ENCODE assay signal across 2 cellular contexts in the genomic region with DNA sequence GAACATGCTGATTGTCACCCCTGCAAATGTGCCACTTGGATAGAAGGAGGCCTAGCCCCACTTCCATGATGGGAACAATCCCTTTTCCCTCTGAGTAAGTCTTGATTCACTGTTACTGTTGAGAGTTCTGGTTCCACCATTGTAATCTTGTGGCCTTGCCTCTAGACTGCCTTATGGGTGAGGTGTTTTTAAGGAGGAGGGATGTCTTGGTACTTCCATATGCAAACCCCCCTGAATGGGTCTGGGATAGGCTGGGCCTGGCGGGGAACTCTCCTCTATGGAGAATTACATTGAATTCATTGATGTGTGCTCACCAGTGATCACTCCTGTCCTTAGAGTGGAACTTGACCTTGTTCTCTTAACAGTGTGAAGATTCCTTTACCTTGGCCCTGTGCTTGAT.
TF ChIP-seq lines count a peak whose summit lies in the region.

No MANE protein-coding gene starts in this region.

TF ChIP-seq in liver, 16 proteins besides CTCF, POLR2A, EP300 and RAD21:
- TF ChIP-seq FOXA1 (IDR thresholded peaks at IDR 0.05) = no peak
- TF ChIP-seq, protein P1, sequence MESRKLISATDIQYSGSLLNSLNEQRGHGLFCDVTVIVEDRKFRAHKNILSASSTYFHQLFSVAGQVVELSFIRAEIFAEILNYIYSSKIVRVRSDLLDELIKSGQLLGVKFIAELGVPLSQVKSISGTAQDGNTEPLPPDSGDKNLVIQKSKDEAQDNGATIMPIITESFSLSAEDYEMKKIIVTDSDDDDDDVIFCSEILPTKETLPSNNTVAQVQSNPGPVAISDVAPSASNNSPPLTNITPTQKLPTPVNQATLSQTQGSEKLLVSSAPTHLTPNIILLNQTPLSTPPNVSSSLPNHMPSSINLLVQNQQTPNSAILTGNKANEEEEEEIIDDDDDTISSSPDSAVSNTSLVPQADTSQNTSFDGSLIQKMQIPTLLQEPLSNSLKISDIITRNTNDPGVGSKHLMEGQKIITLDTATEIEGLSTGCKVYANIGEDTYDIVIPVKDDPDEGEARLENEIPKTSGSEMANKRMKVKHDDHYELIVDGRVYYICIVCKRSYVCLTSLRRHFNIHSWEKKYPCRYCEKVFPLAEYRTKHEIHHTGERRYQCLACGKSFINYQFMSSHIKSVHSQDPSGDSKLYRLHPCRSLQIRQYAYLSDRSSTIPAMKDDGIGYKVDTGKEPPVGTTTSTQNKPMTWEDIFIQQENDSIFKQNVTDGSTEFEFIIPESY (IDR thresholded peaks at IDR 0.05) = no peak
- TF ChIP-seq YY1 (IDR thresholded peaks at IDR 0.05) = no peak
- no peak for TF ChIP-seq HNF4A (conservative IDR thresholded peaks at IDR 0.05)
- TF ChIP-seq, protein P2, sequence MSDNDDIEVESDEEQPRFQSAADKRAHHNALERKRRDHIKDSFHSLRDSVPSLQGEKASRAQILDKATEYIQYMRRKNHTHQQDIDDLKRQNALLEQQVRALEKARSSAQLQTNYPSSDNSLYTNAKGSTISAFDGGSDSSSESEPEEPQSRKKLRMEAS (IDR thresholded peaks at IDR 0.05) = no peak
- TF ChIP-seq, protein P3, sequence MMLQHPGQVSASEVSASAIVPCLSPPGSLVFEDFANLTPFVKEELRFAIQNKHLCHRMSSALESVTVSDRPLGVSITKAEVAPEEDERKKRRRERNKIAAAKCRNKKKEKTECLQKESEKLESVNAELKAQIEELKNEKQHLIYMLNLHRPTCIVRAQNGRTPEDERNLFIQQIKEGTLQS (IDR thresholded peaks at IDR 0.05) = no peak
- TF ChIP-seq JUND (IDR thresholded peaks at IDR 0.05) = no peak
- no peak for TF ChIP-seq HNF4G (IDR thresholded peaks at IDR 0.05)
- TF ChIP-seq GABPA (IDR thresholded peaks at IDR 0.05 in 1 of 2, conservative IDR thresholded peaks at IDR 0.05 in 1 of 2) = no peak
- no peak for TF ChIP-seq TAF1 (conservative IDR thresholded peaks at IDR 0.05)
- TF ChIP-seq FOXA2 (IDR thresholded peaks at IDR 0.05) = no peak
- TF ChIP-seq EGR1 (IDR thresholded peaks at IDR 0.05; ENCODE audit: low read depth in 2 of 2) = no peak
- no peak for TF ChIP-seq SP1 (IDR thresholded peaks at IDR 0.05)
- TF ChIP-seq, protein P4, sequence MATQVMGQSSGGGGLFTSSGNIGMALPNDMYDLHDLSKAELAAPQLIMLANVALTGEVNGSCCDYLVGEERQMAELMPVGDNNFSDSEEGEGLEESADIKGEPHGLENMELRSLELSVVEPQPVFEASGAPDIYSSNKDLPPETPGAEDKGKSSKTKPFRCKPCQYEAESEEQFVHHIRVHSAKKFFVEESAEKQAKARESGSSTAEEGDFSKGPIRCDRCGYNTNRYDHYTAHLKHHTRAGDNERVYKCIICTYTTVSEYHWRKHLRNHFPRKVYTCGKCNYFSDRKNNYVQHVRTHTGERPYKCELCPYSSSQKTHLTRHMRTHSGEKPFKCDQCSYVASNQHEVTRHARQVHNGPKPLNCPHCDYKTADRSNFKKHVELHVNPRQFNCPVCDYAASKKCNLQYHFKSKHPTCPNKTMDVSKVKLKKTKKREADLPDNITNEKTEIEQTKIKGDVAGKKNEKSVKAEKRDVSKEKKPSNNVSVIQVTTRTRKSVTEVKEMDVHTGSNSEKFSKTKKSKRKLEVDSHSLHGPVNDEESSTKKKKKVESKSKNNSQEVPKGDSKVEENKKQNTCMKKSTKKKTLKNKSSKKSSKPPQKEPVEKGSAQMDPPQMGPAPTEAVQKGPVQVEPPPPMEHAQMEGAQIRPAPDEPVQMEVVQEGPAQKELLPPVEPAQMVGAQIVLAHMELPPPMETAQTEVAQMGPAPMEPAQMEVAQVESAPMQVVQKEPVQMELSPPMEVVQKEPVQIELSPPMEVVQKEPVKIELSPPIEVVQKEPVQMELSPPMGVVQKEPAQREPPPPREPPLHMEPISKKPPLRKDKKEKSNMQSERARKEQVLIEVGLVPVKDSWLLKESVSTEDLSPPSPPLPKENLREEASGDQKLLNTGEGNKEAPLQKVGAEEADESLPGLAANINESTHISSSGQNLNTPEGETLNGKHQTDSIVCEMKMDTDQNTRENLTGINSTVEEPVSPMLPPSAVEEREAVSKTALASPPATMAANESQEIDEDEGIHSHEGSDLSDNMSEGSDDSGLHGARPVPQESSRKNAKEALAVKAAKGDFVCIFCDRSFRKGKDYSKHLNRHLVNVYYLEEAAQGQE (IDR thresholded peaks at IDR 0.05) = no peak
TF ChIP-seq in liver: peak in this region for 0.

TF ChIP-seq in HepG2, 621 proteins besides CTCF, POLR2A, EP300 and RAD21:
- TF ChIP-seq ZBTB38 (CRISPR knock-in tag; IDR thresholded peaks at IDR 0.05) (no peak), KLF13 (CRISPR knock-in tag; IDR thresholded peaks at IDR 0.05) (no peak), ZNF343 (CRISPR knock-in tag; IDR thresholded peaks at IDR 0.05) (no peak), ZNF235 (CRISPR knock-in tag; IDR thresholded peaks at IDR 0.05; ENCODE audit: borderline replicate concordance) (no peak), ZNF563 (CRISPR knock-in tag; IDR thresholded peaks at IDR 0.05) (no peak), HCFC1 (IDR thresholded peaks at IDR 0.05; ENCODE audit: low read depth, low read length) (no peak), ZNF562 (CRISPR knock-in tag; IDR thresholded peaks at IDR 0.05; ENCODE audit: borderline replicate concordance) (no peak)
- TF ChIP-seq, protein P5, sequence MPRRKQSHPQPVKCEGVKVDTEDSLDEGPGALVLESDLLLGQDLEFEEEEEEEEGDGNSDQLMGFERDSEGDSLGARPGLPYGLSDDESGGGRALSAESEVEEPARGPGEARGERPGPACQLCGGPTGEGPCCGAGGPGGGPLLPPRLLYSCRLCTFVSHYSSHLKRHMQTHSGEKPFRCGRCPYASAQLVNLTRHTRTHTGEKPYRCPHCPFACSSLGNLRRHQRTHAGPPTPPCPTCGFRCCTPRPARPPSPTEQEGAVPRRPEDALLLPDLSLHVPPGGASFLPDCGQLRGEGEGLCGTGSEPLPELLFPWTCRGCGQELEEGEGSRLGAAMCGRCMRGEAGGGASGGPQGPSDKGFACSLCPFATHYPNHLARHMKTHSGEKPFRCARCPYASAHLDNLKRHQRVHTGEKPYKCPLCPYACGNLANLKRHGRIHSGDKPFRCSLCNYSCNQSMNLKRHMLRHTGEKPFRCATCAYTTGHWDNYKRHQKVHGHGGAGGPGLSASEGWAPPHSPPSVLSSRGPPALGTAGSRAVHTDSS (CRISPR knock-in tag; conservative IDR thresholded peaks at IDR 0.05) = no peak
- TF ChIP-seq, protein P6, sequence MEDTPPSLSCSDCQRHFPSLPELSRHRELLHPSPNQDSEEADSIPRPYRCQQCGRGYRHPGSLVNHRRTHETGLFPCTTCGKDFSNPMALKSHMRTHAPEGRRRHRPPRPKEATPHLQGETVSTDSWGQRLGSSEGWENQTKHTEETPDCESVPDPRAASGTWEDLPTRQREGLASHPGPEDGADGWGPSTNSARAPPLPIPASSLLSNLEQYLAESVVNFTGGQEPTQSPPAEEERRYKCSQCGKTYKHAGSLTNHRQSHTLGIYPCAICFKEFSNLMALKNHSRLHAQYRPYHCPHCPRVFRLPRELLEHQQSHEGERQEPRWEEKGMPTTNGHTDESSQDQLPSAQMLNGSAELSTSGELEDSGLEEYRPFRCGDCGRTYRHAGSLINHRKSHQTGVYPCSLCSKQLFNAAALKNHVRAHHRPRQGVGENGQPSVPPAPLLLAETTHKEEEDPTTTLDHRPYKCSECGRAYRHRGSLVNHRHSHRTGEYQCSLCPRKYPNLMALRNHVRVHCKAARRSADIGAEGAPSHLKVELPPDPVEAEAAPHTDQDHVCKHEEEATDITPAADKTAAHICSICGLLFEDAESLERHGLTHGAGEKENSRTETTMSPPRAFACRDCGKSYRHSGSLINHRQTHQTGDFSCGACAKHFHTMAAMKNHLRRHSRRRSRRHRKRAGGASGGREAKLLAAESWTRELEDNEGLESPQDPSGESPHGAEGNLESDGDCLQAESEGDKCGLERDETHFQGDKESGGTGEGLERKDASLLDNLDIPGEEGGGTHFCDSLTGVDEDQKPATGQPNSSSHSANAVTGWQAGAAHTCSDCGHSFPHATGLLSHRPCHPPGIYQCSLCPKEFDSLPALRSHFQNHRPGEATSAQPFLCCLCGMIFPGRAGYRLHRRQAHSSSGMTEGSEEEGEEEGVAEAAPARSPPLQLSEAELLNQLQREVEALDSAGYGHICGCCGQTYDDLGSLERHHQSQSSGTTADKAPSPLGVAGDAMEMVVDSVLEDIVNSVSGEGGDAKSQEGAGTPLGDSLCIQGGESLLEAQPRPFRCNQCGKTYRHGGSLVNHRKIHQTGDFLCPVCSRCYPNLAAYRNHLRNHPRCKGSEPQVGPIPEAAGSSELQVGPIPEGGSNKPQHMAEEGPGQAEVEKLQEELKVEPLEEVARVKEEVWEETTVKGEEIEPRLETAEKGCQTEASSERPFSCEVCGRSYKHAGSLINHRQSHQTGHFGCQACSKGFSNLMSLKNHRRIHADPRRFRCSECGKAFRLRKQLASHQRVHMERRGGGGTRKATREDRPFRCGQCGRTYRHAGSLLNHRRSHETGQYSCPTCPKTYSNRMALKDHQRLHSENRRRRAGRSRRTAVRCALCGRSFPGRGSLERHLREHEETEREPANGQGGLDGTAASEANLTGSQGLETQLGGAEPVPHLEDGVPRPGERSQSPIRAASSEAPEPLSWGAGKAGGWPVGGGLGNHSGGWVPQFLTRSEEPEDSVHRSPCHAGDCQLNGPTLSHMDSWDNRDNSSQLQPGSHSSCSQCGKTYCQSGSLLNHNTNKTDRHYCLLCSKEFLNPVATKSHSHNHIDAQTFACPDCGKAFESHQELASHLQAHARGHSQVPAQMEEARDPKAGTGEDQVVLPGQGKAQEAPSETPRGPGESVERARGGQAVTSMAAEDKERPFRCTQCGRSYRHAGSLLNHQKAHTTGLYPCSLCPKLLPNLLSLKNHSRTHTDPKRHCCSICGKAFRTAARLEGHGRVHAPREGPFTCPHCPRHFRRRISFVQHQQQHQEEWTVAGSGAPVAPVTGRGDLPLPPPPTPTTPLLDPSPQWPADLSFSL (CRISPR knock-in tag; IDR thresholded peaks at IDR 0.05) = no peak
